11 cellular contexts compared by ENCODE assay signal in the genomic region with DNA sequence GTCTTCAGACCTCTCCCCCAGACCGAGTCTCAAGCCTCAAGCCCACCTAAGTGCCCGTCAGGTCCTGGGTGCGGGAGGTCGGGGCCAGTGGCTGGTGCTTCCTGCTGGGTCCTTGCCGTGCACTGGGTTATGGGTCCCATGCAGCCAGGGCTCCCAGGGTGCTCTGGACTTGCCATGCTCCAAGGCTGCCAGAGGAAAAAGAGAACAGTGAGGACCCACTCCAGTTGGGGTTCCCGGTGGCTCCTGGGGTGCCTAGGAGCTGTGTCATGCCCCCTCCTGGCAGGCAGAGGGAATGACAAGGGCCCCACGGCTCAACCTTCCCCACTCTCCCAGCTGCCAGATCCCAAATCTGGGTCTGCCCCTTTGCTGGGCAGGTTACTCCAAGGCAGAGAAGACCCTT. TPM values are rescaled to one million over a fixed set of nuclear protein-coding genes. Genes with fewer than 3 reads are reported as not detected.
DNase-seq lines count a peak whose midpoint lies in the region; ATAC-seq and TF ChIP-seq lines count a peak whose summit lies in the region.
"Had no signal": no experiment of that assay in that cellular context is flagged by ENCODE, and none has a peak within 500 bp of the region (broad histone marks: within the 10 kb centered on the region; RNA-seq: fewer than 3 reads in every experiment).

No MANE protein-coding gene starts in this region.

- peak overlapping the region; percentile 97 for H3K4me3 Mint-ChIP-seq in T-helper 17 cell

- no peak overlapping the region for H3K27ac ChIP-seq in foreskin keratinocyte
- no peak overlapping the region for H3K27ac ChIP-seq in aorta (ENCODE audit: low read depth in 1 of 2, low read length in 2 of 2)

- H3K27ac Mint-ChIP-seq in T-helper 17 cell: peak overlapping the region; percentile 99

- DNase-seq in stimulated activated CD4-positive, alpha-beta T cell treated with anti-CD3 and anti-CD28 coated beads, Interleukin-15, amount 100 ng/mL, for 24 hours: peak; percentile 33
- no peak for DNase-seq in stimulated activated CD4-positive, alpha-beta T cell treated with anti-CD3 and anti-CD28 coated beads, Interleukin-4, amount 100 ng/mL, for 4 hours
- DNase-seq in T-helper 17 cell (no peak), foreskin keratinocyte (no peak), aorta (peak; percentile 35 to 55), retina (no peak)
- DNase-seq: central memory CD4-positive, alpha-beta T cell; NCI-H187 treated with DMSO at 0.1 percent for 48 hours; stimulated activated naive CD4-positive, alpha-beta T cell treated with Interleukin-2 at 50 U/mL for 16 hours had no signal

- H3K4me1 ChIP-seq in foreskin keratinocyte (no peaks in the 10 kb centered on the region), aorta (ENCODE audit: control insufficient read depth in 1 of 2, insufficient read depth in 2 of 2, low read length in 2 of 2) (no peaks in the 10 kb centered on the region)

- H3K36me3 Mint-ChIP-seq in T-helper 17 cell (ENCODE audit: low read depth): peaks cover 24% of the 10 kb centered on the region

- H3K9me3 ChIP-seq in T-helper 17 cell (ENCODE audit: control insufficient read depth, low read length, poor library complexity, severe bottlenecking) (no peaks in the 10 kb centered on the region), aorta (ENCODE audit: control insufficient read depth, low read length) (no peaks in the 10 kb centered on the region)

- TF ChIP-seq CTCF in foreskin keratinocyte (conservative IDR thresholded peaks at IDR 0.05): peak; percentile 52

- 74% methylated on average over 7 of the region's 7 CpGs for WGBS in aorta, 2 donors

- no peaks in the 10 kb centered on the region for H3K36me3 ChIP-seq in aorta (ENCODE audit: control insufficient read depth in 1 of 2, insufficient read depth in 2 of 2, low read length in 1 of 2)

- no peak overlapping the region for H3K4me3 ChIP-seq in aorta (ENCODE audit: low read length in 2 of 2)

- peaks cover 44% of the 10 kb centered on the region for H3K4me1 Mint-ChIP-seq in T-helper 17 cell

- H3K27me3 Mint-ChIP-seq in T-helper 17 cell: no peaks in the 10 kb centered on the region

- H3K27me3 ChIP-seq in foreskin keratinocyte: peaks cover 10% of the 10 kb centered on the region
- no peaks in the 10 kb centered on the region for H3K27me3 ChIP-seq in aorta (ENCODE audit: control insufficient read depth in 1 of 2, insufficient read depth in 2 of 2, low read length in 1 of 2)

- ATAC-seq in T-helper 17 cell (no peak), foreskin keratinocyte (peak; percentile 8), aorta (ENCODE audit: low FRiP score) (no peak), GM18867 (IDR thresholded peaks at IDR 0.05; ENCODE audit: unreplicated experiment) (no peak), GM18517 (IDR thresholded peaks at IDR 0.05; ENCODE audit: unreplicated experiment) (no peak)

- intact Hi-C loops in aorta (cut with DNase I): loop anchor here in 1 of 2 donors (10.0 kb wide), 1 partner anchor 127 kb away; no protein-coding TSS in a partner anchor

RNA-seq across cellular contexts. Expression of a gene that starts 3.8 kb away (rescaled TPM):
- total RNA-seq in T-helper 17 cell (10 to 100 TPM; 44.0 to 58.9 TPM), foreskin keratinocyte (not detected in 2 replicates), aorta (1 to 10 TPM; 2.7 to 5.0 TPM)
- polyA plus RNA-seq in foreskin keratinocyte (not detected in 2 replicates), aorta (1 to 10 TPM in 1 of 2 donors, under 1 TPM in 1; 0.41 to 1.8 TPM)

RNA-seq across cellular contexts. Expression of a gene that starts 16.1 kb away (rescaled TPM):
- total RNA-seq in T-helper 17 cell (10 to 100 TPM in 1 of 2 donors, 1 to 10 TPM in 1; 9.4 to 16.6 TPM), foreskin keratinocyte (0.92 and 1.1 TPM in 2 replicates), aorta (1 to 10 TPM; 3.7 to 9.3 TPM)
- polyA plus RNA-seq in foreskin keratinocyte (0.44 and 0.45 TPM in 2 replicates), aorta (under 1 TPM; 0.31 to 0.38 TPM)

Comparison
In these comparisons a context has a peak if more than half of its experiments do, and no peak if none do; other contexts are left out.
1. DNase-seq: peak in stimulated activated CD4-positive, alpha-beta T cell treated with anti-CD3 and anti-CD28 coated beads, Interleukin-15, amount 100 ng/mL, for 24 hours (single experiment) and aorta (2 of 2); none in stimulated activated CD4-positive, alpha-beta T cell treated with anti-CD3 and anti-CD28 coated beads, Interleukin-4, amount 100 ng/mL, for 4 hours (0 of 2), T-helper 17 cell (0 of 3), foreskin keratinocyte (0 of 2) and retina (single experiment).
2. RNA of a gene that starts 3.8 kb away (total RNA-seq): 44.0 to 58.9 TPM in T-helper 17 cell; 2.7 to 5.0 TPM in aorta and not detected in foreskin keratinocyte; every median in the first group is over 4 times any median in the second.